8 cellular contexts compared by ENCODE assay signal in genomic region chr4:108512615-108513505, GRCh38.
DNase-seq lines count a peak whose midpoint lies in the region; ATAC-seq, FAIRE-seq and TF ChIP-seq lines count a peak whose summit lies in the region.

No MANE protein-coding gene starts in this region.

- H3K9me1 ChIP-seq in K562 (ENCODE audit: control insufficient read depth, insufficient read depth, low read length): no peaks in the 10 kb centered on the region

- intact Hi-C loops in heart left ventricle (cut with DNase I): loop anchor here in 6 of 10 donors (2.0 to 10.0 kb wide), 4 partner anchors 448 to 496 kb away; no protein-coding TSS in a partner anchor
- intact Hi-C loops in K562 (cut with micrococcal nuclease): loop anchor here (2.0 to 5.0 kb wide), 3 partner anchors 59 to 494 kb away; no protein-coding TSS in a partner anchor
- intact Hi-C loops in lower leg skin (cut with DNase I; ENCODE audit: low total_unique reads): no loop called here

- H3K4me1 Mint-ChIP-seq in stimulated activated naive B cell treated with anti-CD40 and anti-IgM and Interleukin-4, amounts not matched to agents 10 μg/mL and 1 μg/mL and 100 μg/mL, for 72 hours: peaks cover 5 to 10% of the 10 kb centered on the region in 2 donors

- H4K20me1 ChIP-seq in K562 (replicated peaks; ENCODE audit: control insufficient read depth, insufficient read depth, low read length): no peaks in the 10 kb centered on the region

- peak overlapping the region; percentile 28; the same call in 1 of the 2 replicates for H3K4me2 ChIP-seq in K562 (ENCODE audit: insufficient read depth, low read length)

- H2AFZ ChIP-seq in K562 (ENCODE audit: low read depth, low read length): peak overlapping the region; percentile 36; the same call in 1 of the 2 replicates

- TF ChIP-seq POLR2A in heart left ventricle (IDR thresholded peaks at IDR 0.05): no peak
- TF ChIP-seq POLR2A in K562 (conservative IDR thresholded peaks at IDR 0.05): no peak
- no peak for TF ChIP-seq POLR2A in lower leg skin (IDR thresholded peaks at IDR 0.05)

- no peaks in the 10 kb centered on the region for H3K36me3 Mint-ChIP-seq in stimulated activated naive B cell treated with anti-CD40 and anti-IgM and Interleukin-4, amounts not matched to agents 10 μg/mL and 1 μg/mL and 100 μg/mL, for 72 hours

- 11 to 16% (median 13%) methylated on average over 17 of the region's 17 CpGs for WGBS in heart left ventricle, 4 donors
- WGBS in K562 (ENCODE audit: insufficient coverage, low coverage, missing lambda C conversion rate): 2% methylated on average over 17 of the region's 17 CpGs
- 10 to 11% methylated on average over 17 of the region's 17 CpGs for WGBS in lower leg skin, 2 donors

- H3K27ac ChIP-seq in heart left ventricle (no peak overlapping the region), right atrium auricular region (no peak overlapping the region), K562 (ENCODE audit: extremely low read depth, low read depth, low read length) (no peak overlapping the region), coronary artery (no peak overlapping the region)

- H3K27ac Mint-ChIP-seq in stimulated activated naive B cell treated with anti-CD40 and anti-IgM and Interleukin-4, amounts not matched to agents 10 μg/mL and 1 μg/mL and 100 μg/mL, for 72 hours: no peak overlapping the region

- H3K27me3 Mint-ChIP-seq in stimulated activated naive B cell treated with anti-CD40 and anti-IgM and Interleukin-4, amounts not matched to agents 10 μg/mL and 1 μg/mL and 100 μg/mL, for 72 hours: peaks cover 11 to 13% of the 10 kb centered on the region in 2 donors

- peak; percentile 66 to 73 for TF ChIP-seq RAD21 in K562 (CRISPR knock-in tag; conservative IDR thresholded peaks at IDR 0.05 in 1 of 2, IDR thresholded peaks at IDR 0.05 in 1 of 2)

- H3K36me3 ChIP-seq in heart left ventricle (no peaks in the 10 kb centered on the region), right atrium auricular region (no peaks in the 10 kb centered on the region), K562 (ENCODE audit: control insufficient read depth, insufficient read depth, low read length) (no peaks in the 10 kb centered on the region)

- peak in 4 of 5 donors; percentile 25 to 31 (median 27) for DNase-seq in heart left ventricle
- DNase-seq in right atrium auricular region (ENCODE audit: low spot score): no peak
- peak; percentile 11 for DNase-seq in RCC 7860 (ENCODE audit: low spot score)
- peak; percentile 26 to 74 (median 40) for DNase-seq in K562 (ENCODE audit: extremely low read depth in 1 of 4, low spot score in 3 of 4)
- peak; percentile 92 for DNase-seq in left kidney (ENCODE audit: low read depth, low spot score)
- DNase-seq in stimulated activated naive B cell treated with anti-CD40 and anti-IgM and Interleukin-4, amounts not matched to agents 10 μg/mL and 1 μg/mL and 100 μg/mL, for 72 hours: no peak
- DNase-seq in lower leg skin (ENCODE audit: low spot score in 2 of 2): no peak
- no peak for DNase-seq in coronary artery (ENCODE audit: low spot score)

- ATAC-seq in heart left ventricle: peak in 3 of 4 donors; percentile 63 to 79 (median 70)
- peak; percentile 93 for ATAC-seq in K562
- peak; percentile 41 to 53 for ATAC-seq in stimulated activated naive B cell treated with anti-CD40 and anti-IgM and Interleukin-4, amounts not matched to agents 10 μg/mL and 1 μg/mL and 100 μg/mL, for 72 hours (replicated peaks)

- H3K27me3 ChIP-seq in heart left ventricle: peaks cover 0 to 24% (median 0%) of the 10 kb centered on the region in 9 donors
- no peaks in the 10 kb centered on the region for H3K27me3 ChIP-seq in right atrium auricular region
- H3K27me3 ChIP-seq in K562 (ENCODE audit: control insufficient read depth in 2 of 2, insufficient read depth in 2 of 2, low read length in 2 of 2): peaks cover 0 to 18% of the 10 kb centered on the region in 2 experiments; a peak in 4 of 5 replicates

- no peaks in the 10 kb centered on the region for H3K79me2 ChIP-seq in K562 (ENCODE audit: control insufficient read depth, insufficient read depth, low read length)

- peaks cover 0 to 10% (median 0%) of the 10 kb centered on the region in 12 donors for H3K4me1 ChIP-seq in heart left ventricle
- no peaks in the 10 kb centered on the region for H3K4me1 ChIP-seq in right atrium auricular region
- no peaks in the 10 kb centered on the region; a peak in 1 of 5 replicates for H3K4me1 ChIP-seq in K562 (replicated peaks in 1 of 2; ENCODE audit: control insufficient read depth in 2 of 2, insufficient read depth in 2 of 2, low read length in 2 of 2)

- H3K4me3 ChIP-seq in heart left ventricle (no peak overlapping the region), right atrium auricular region (no peak overlapping the region), K562 (no peak overlapping the region), lower leg skin (ENCODE audit: low read depth, poor library complexity, severe bottlenecking) (no peak overlapping the region), coronary artery (no peak overlapping the region)

- peak overlapping the region; percentile 50 to 58 for H3K4me3 Mint-ChIP-seq in stimulated activated naive B cell treated with anti-CD40 and anti-IgM and Interleukin-4, amounts not matched to agents 10 μg/mL and 1 μg/mL and 100 μg/mL, for 72 hours

- H3K9me3 ChIP-seq in heart left ventricle (peaks cover 0 to 6% (median 0%) of the 10 kb centered on the region in 12 donors), right atrium auricular region (no peaks in the 10 kb centered on the region), K562 (replicated peaks; ENCODE audit: control insufficient read depth, insufficient read depth, low read depth, low read length) (no peaks in the 10 kb centered on the region)

- TF ChIP-seq CTCF in heart left ventricle (IDR thresholded peaks at IDR 0.05): peak in 11 of 12 donors; percentile 25 to 61 (median 43)
- TF ChIP-seq CTCF in right atrium auricular region (IDR thresholded peaks at IDR 0.05): peak in 1 of 2 donors; percentile 59
- peak; percentile 55 to 59 (median 58); a peak in 5 of 6 replicates for TF ChIP-seq CTCF in K562 (IDR thresholded peaks at IDR 0.05 in 2 of 3, conservative IDR thresholded peaks at IDR 0.05 in 1 of 3; ENCODE audit: insufficient read depth in 2 of 3, low read depth in 1 of 3, low read length in 3 of 3)
- TF ChIP-seq CTCF in lower leg skin (IDR thresholded peaks at IDR 0.05): no peak
- TF ChIP-seq CTCF in coronary artery (IDR thresholded peaks at IDR 0.05): no peak

- H3K9ac ChIP-seq in K562 (ENCODE audit: insufficient read depth in 1 of 2, low read depth in 2 of 2, low read length in 2 of 2): no peak overlapping the region

- CTCF ChIA-PET in K562 (lab: Yijun Ruan, JAX; ENCODE audit: low intra/inter-chr PET ratio): interaction anchor here (0.6 to 0.9 kb wide), 2 partner anchors 324 to 452 kb away, joined by 3 read pairs; no protein-coding TSS in a partner anchor

- TF ChIP-seq EP300 in K562 (IDR thresholded peaks at IDR 0.05; ENCODE audit: low read length): no peak

- BruUV-seq in K562 (replicated peaks; lab: Mats Ljungman, UMichigan): no TSS peak

- H3K9me3 Mint-ChIP-seq in stimulated activated naive B cell treated with anti-CD40 and anti-IgM and Interleukin-4, amounts not matched to agents 10 μg/mL and 1 μg/mL and 100 μg/mL, for 72 hours: peaks cover under 1 to 2% of the 10 kb centered on the region in 2 donors

- in situ Hi-C loops in K562 (cut with MboI): no loop called here

- POLR2A ChIA-PET in K562 (lab: Yijun Ruan, JAX): no interaction called here

- no peak for FAIRE-seq in RCC 7860 (lab: Jason Lieb, UNC)
- peak; percentile 73 for FAIRE-seq in K562 (lab: Jason Lieb, UNC)

TF ChIP-seq in K562, 482 proteins besides CTCF, POLR2A, EP300 and RAD21:
- TF ChIP-seq ZNF263 (CRISPR knock-in tag; IDR thresholded peaks at IDR 0.05; ENCODE audit: borderline replicate concordance): 0 out of 2 replicates have a peak, but pooled peaks have one; percentile 37
- peak; percentile 61; the same call in 1 of the 2 replicates for TF ChIP-seq SMC3 (conservative IDR thresholded peaks at IDR 0.05; ENCODE audit: insufficient read depth, low read depth, low read length)
- no peak for TF ChIP-seq SIRT6 (IDR thresholded peaks at IDR 0.05; ENCODE audit: low read depth, low read length)
- TF ChIP-seq, protein P1, sequence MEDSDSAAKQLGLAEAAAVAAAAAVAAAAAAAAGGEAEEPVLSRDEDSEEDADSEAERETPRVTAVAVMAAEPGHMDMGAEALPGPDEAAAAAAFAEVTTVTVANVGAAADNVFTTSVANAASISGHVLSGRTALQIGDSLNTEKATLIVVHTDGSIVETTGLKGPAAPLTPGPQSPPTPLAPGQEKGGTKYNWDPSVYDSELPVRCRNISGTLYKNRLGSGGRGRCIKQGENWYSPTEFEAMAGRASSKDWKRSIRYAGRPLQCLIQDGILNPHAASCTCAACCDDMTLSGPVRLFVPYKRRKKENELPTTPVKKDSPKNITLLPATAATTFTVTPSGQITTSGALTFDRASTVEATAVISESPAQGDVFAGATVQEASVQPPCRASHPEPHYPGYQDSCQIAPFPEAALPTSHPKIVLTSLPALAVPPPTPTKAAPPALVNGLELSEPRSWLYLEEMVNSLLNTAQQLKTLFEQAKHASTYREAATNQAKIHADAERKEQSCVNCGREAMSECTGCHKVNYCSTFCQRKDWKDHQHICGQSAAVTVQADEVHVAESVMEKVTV (CRISPR knock-in tag; IDR thresholded peaks at IDR 0.05): peak; percentile 66

Comparison
In these comparisons a context has a peak if more than half of its experiments do, and no peak if none do; other contexts are left out.
1. DNase-seq: peak in heart left ventricle (4 of 5), RCC 7860 (single experiment), K562 (4 of 4) and left kidney (single experiment); none in right atrium auricular region (single experiment), stimulated activated naive B cell treated with anti-CD40 and anti-IgM and Interleukin-4, amounts not matched to agents 10 μg/mL and 1 μg/mL and 100 μg/mL, for 72 hours (single experiment), lower leg skin (0 of 2) and coronary artery (single experiment).
2. CTCF ChIP-seq: peak in heart left ventricle (11 of 12) and K562 (3 of 3); none in lower leg skin (0 of 3) and coronary artery (single experiment).
3. Peak in every context shown above with its lines, with median percentiles within 50 percentile points of each other: ATAC-seq.